Comparison of ENCODE assay signal across 11 cellular contexts in genomic region chr16:72858611-72859493, GRCh38.
DNase-seq lines count a peak whose midpoint lies in the region; ATAC-seq and TF ChIP-seq lines count a peak whose summit lies in the region.
"Had no signal": no experiment of that assay in that cellular context is flagged by ENCODE, and none has a peak within 500 bp of the region (broad histone marks: within the 10 kb centered on the region; RNA-seq: fewer than 3 reads in every experiment).

No MANE protein-coding gene starts in this region.

- H3K36me3 ChIP-seq in sigmoid colon: no peaks in the 10 kb centered on the region

- no peaks in the 10 kb centered on the region for H3K79me2 ChIP-seq in H9 (ENCODE audit: insufficient read depth, low read length)

- H3K27ac ChIP-seq in sigmoid colon (peak overlapping the region; percentile 34 to 80 (median 64)), foreskin keratinocyte (no peak overlapping the region), H9 (ENCODE audit: insufficient read length, low read depth, low read length) (no peak overlapping the region)

- H2BK5ac ChIP-seq in H9 (ENCODE audit: insufficient read length, low read length): no peak overlapping the region

- no peak overlapping the region for H2BK12ac ChIP-seq in H9 (ENCODE audit: insufficient read length, low read depth, low read length)

- H2BK15ac ChIP-seq in H9 (ENCODE audit: low read depth, low read length): no peak overlapping the region

- DNase-seq in Ammon's horn (ENCODE audit: low spot score): peak; percentile 38
- peak; percentile 49 for DNase-seq in choroid plexus epithelial cell (ENCODE audit: low read depth)
- peak; percentile 53 for DNase-seq in iris pigment epithelial cell (ENCODE audit: low read depth)
- no peak for DNase-seq in sigmoid colon
- DNase-seq in foreskin keratinocyte: no peak
- DNase-seq in stimulated activated CD4-positive, alpha-beta T cell treated with anti-CD3 and anti-CD28 coated beads, Interleukin-12 subunit alpha, Interleukin-12 subunit beta, amount 100 ng/mL, for 4 hours: no peak
- DNase-seq in H9: no peak
- DNase-seq: activated CD8-positive, alpha-beta T cell treated with anti-CD3 and anti-CD28 coated beads for 36 hours; activated naive CD4-positive, alpha-beta T cell treated with anti-CD3 and anti-CD28 coated beads for 36 hours; stimulated activated CD4-positive, alpha-beta T cell treated with anti-CD3 and anti-CD28 coated beads, Interleukin-4, amount 100 ng/mL, for 1 hour had no signal

- H3K4me1 Mint-ChIP-seq in H9: peaks cover 11 to 14% of the 10 kb centered on the region in 2 experiments

- H3K79me1 ChIP-seq in H9 (ENCODE audit: insufficient read depth, low read depth, low read length, poor library complexity, severe bottlenecking): no peaks in the 10 kb centered on the region

- H2AK5ac ChIP-seq in H9 (ENCODE audit: insufficient read length, low read length): no peak overlapping the region

- H3K18ac ChIP-seq in H9 (ENCODE audit: insufficient read length, low read depth, low read length): no peak overlapping the region

- no peak for TF ChIP-seq EP300 in sigmoid colon (IDR thresholded peaks at IDR 0.05)

- no peak overlapping the region for H3K27ac Mint-ChIP-seq in H9
- H3K27ac Mint-ChIP-seq: activated CD8-positive, alpha-beta T cell treated with anti-CD3 and anti-CD28 coated beads for 36 hours; activated naive CD4-positive, alpha-beta T cell treated with anti-CD3 and anti-CD28 coated beads for 36 hours had no signal

- no peaks in the 10 kb centered on the region for H3K9me3 Mint-ChIP-seq in H9
- H3K9me3 Mint-ChIP-seq: activated CD8-positive, alpha-beta T cell treated with anti-CD3 and anti-CD28 coated beads for 36 hours; activated naive CD4-positive, alpha-beta T cell treated with anti-CD3 and anti-CD28 coated beads for 36 hours had no signal

- H3K27me3 ChIP-seq in sigmoid colon (no peaks in the 10 kb centered on the region), foreskin keratinocyte (no peaks in the 10 kb centered on the region), H9 (ENCODE audit: insufficient read depth, low read length) (no peaks in the 10 kb centered on the region)

- intact Hi-C loops in sigmoid colon (cut with DNase I): no loop called here

- no peak overlapping the region for H3K9ac ChIP-seq in H9 (ENCODE audit: extremely low read depth, insufficient read length, low read length)

- no peak overlapping the region for H3K4me3 Mint-ChIP-seq in H9
- H3K4me3 Mint-ChIP-seq: activated CD8-positive, alpha-beta T cell treated with anti-CD3 and anti-CD28 coated beads for 36 hours; activated naive CD4-positive, alpha-beta T cell treated with anti-CD3 and anti-CD28 coated beads for 36 hours had no signal

- no peak overlapping the region; the same call in 1 of the 2 replicates for H3K14ac ChIP-seq in H9 (ENCODE audit: insufficient read depth, low read length)

- H3K4me3 ChIP-seq in choroid plexus epithelial cell (ENCODE audit: low read depth, low read length) (no peak overlapping the region), sigmoid colon (peak overlapping the region in 2 of 4 donors; percentile 1 to 2)

- no peak overlapping the region for H3K56ac ChIP-seq in H9 (ENCODE audit: insufficient read length, low read depth, low read length)

- TF ChIP-seq POLR2A in sigmoid colon (IDR thresholded peaks at IDR 0.05): no peak

- no peak overlapping the region for H3K23ac ChIP-seq in H9 (ENCODE audit: insufficient read length, low read depth, low read length)

- no peak overlapping the region for H2BK20ac ChIP-seq in H9 (ENCODE audit: low read depth, low read length, poor library complexity, severe bottlenecking)

- peaks cover 5% of the 10 kb centered on the region for H3K27me3 Mint-ChIP-seq in H9 (ENCODE audit: low read depth)
- H3K27me3 Mint-ChIP-seq: activated CD8-positive, alpha-beta T cell treated with anti-CD3 and anti-CD28 coated beads for 36 hours had no signal

- H3T11ph ChIP-seq in H9 (ENCODE audit: low read length): no peak overlapping the region

- H3K9me3 ChIP-seq in sigmoid colon: no peaks in the 10 kb centered on the region
- H3K9me3 ChIP-seq in H9 (ENCODE audit: control insufficient read depth, low read depth, low read length): no peaks in the 10 kb centered on the region

- H3K4me2 ChIP-seq in H9 (ENCODE audit: insufficient read depth, insufficient read length, low read length): no peak overlapping the region

- ATAC-seq in HG03520 (IDR thresholded peaks at IDR 0.05; ENCODE audit: unreplicated experiment) (no peak), foreskin keratinocyte (no peak)
- ATAC-seq: activated CD8-positive, alpha-beta T cell treated with anti-CD3 and anti-CD28 coated beads for 36 hours had no signal

- no peak overlapping the region for H2BK120ac ChIP-seq in H9 (ENCODE audit: low read depth, low read length, poor library complexity, severe bottlenecking)

- no peaks in the 10 kb centered on the region for H3K23me2 ChIP-seq in H9 (ENCODE audit: insufficient read length, low read depth, low read length, poor library complexity, severe bottlenecking)

- H4K91ac ChIP-seq in H9 (ENCODE audit: insufficient read length, low read depth, low read length): no peak overlapping the region

- no peaks in the 10 kb centered on the region for H3K36me3 Mint-ChIP-seq in H9 (ENCODE audit: insufficient read depth in 1 of 3, low read depth in 3 of 3)

- 81 to 87% methylated on average over 22 of the region's 22 CpGs for WGBS in sigmoid colon, 2 donors
- no CpG with 5 or more reads among the region's 22 CpGs for WGBS in H9 (ENCODE audit: extremely low coverage, insufficient read length, low lambda C conversion rate)

- no peak overlapping the region for H2AFZ ChIP-seq in H9 (ENCODE audit: low read length)

- H3K4me1 ChIP-seq in sigmoid colon: peaks cover 0 to 34% (median 23%) of the 10 kb centered on the region in 4 donors
- no peaks in the 10 kb centered on the region for H3K4me1 ChIP-seq in foreskin keratinocyte
- H3K4me1 ChIP-seq in H9 (ENCODE audit: insufficient read depth, low read length): peaks cover 2% of the 10 kb centered on the region; the same call in 1 of the 2 replicates

- H4K8ac ChIP-seq in H9 (replicated peaks; ENCODE audit: insufficient read length, low read depth, low read length): no peak overlapping the region

- TF ChIP-seq CTCF in choroid plexus epithelial cell (conservative IDR thresholded peaks at IDR 0.05; ENCODE audit: low read depth, low read length) (no peak), sigmoid colon (IDR thresholded peaks at IDR 0.05) (no peak), foreskin keratinocyte (conservative IDR thresholded peaks at IDR 0.05) (no peak), H9 (conservative IDR thresholded peaks at IDR 0.05) (no peak)

- no peak overlapping the region for H4K5ac ChIP-seq in H9 (ENCODE audit: insufficient read length, low read depth, low read length)

- no peaks in the 10 kb centered on the region for H4K20me1 ChIP-seq in H9 (ENCODE audit: control insufficient read depth, insufficient read depth, insufficient read length)

- H3K4ac ChIP-seq in H9 (ENCODE audit: low read depth, low read length): no peak overlapping the region

Comparison
In these comparisons a context has a peak if more than half of its experiments do, and no peak if none do; other contexts are left out.
1. DNase-seq: peak in Ammon's horn (single experiment), choroid plexus epithelial cell (single experiment) and iris pigment epithelial cell (single experiment); none in sigmoid colon (single experiment), foreskin keratinocyte (0 of 2), stimulated activated CD4-positive, alpha-beta T cell treated with anti-CD3 and anti-CD28 coated beads, Interleukin-12 subunit alpha, Interleukin-12 subunit beta, amount 100 ng/mL, for 4 hours (single experiment) and H9 (single experiment).
2. H3K27ac ChIP-seq: peak in sigmoid colon (4 of 4); none in foreskin keratinocyte (single experiment) and H9 (single experiment).